8 cellular contexts compared by ENCODE assay signal in genomic region chr10:103678104-103678526, GRCh38.
DNase-seq lines count a peak whose midpoint lies in the region; ATAC-seq and TF ChIP-seq lines count a peak whose summit lies in the region.

No MANE protein-coding gene starts in this region.

- CTCF ChIA-PET in T-cell (lab: Charles Lee): interaction anchor here (0.6 to 1.0 kb wide), 5 partner anchors 8 to 197 kb away, joined by 3 to 4 read pairs (median 3); no protein-coding TSS in a partner anchor

- POLR2A ChIA-PET in T-cell (lab: Charles Lee): interaction anchor here (0.5 to 0.9 kb wide), 5 partner anchors 10 to 444 kb away, joined by 3 to 6 read pairs (median 3); partner anchors contain the start of gene SFR1 (in 1 of the 2)

- H3K9ac ChIP-seq in smooth muscle cell (ENCODE audit: low read depth): peak overlapping the region; percentile 99

- peak; percentile 82 for ATAC-seq in GM18861 (IDR thresholded peaks at IDR 0.05; ENCODE audit: unreplicated experiment)
- ATAC-seq in HG03025 (IDR thresholded peaks at IDR 0.05; ENCODE audit: low FRiP score, unreplicated experiment): peak; percentile 83
- ATAC-seq in T-cell (replicated peaks in 1 of 4): peak; percentile 96 to 99 (median 98)
- ATAC-seq in GM19328 (IDR thresholded peaks at IDR 0.05; ENCODE audit: unreplicated experiment): no peak

- no peaks in the 10 kb centered on the region for H3K36me3 Mint-ChIP-seq in T-cell

- H2AFZ ChIP-seq in smooth muscle cell (ENCODE audit: low read depth): no peak overlapping the region

- H3K79me2 ChIP-seq in smooth muscle cell (ENCODE audit: low read depth): peaks cover 40% of the 10 kb centered on the region

- H3K27me3 Mint-ChIP-seq in T-cell: no peaks in the 10 kb centered on the region

- 11% methylated on average over 16 of the region's 16 CpGs for WGBS in smooth muscle cell (ENCODE audit: low lambda C conversion rate)

- no peaks in the 10 kb centered on the region for H3K36me3 ChIP-seq in smooth muscle cell (ENCODE audit: low read depth)

- H3K27ac ChIP-seq in angular gyrus (ENCODE audit: low read depth, low read length): peak overlapping the region; percentile 74
- H3K27ac ChIP-seq in smooth muscle cell (ENCODE audit: low read depth): peak overlapping the region; percentile 100

- H3K4me1 Mint-ChIP-seq in T-cell: peaks cover 12 to 23% (median 16%) of the 10 kb centered on the region in 3 donors

- H3K4me3 ChIP-seq in smooth muscle cell: peak overlapping the region; percentile 37

- DNase-seq in T-cell: peak; percentile 53 to 95 (median 89)
- DNase-seq in hippocampal formation (lab: John Stamatoyannopoulos, UW): peak; percentile 73 to 79
- DNase-seq in smooth muscle cell (lab: John Stamatoyannopoulos, UW; ENCODE audit: unreplicated experiment): peak; percentile 87
- no peak for DNase-seq in DMS114 treated with DMSO at 0.1 percent for 48 hours (lab: John Stamatoyannopoulos, UW; ENCODE audit: unreplicated experiment)

- no peaks in the 10 kb centered on the region for H3K9me3 ChIP-seq in smooth muscle cell (replicated peaks; ENCODE audit: low read depth)

- no peaks in the 10 kb centered on the region for H4K20me1 ChIP-seq in smooth muscle cell (ENCODE audit: low read depth)

- peaks cover 15% of the 10 kb centered on the region for H3K4me1 ChIP-seq in smooth muscle cell (ENCODE audit: low read depth)

- no peak for TF ChIP-seq CTCF in smooth muscle cell (IDR thresholded peaks at IDR 0.05; ENCODE audit: borderline replicate concordance, insufficient read depth, poor library complexity, severe bottlenecking)

- no peaks in the 10 kb centered on the region for H3K9me3 Mint-ChIP-seq in T-cell

- peak overlapping the region; percentile 78 to 83 (median 82) for H3K4me3 Mint-ChIP-seq in T-cell

- H3K4me2 ChIP-seq in smooth muscle cell: peak overlapping the region; percentile 84

- peaks cover 33% of the 10 kb centered on the region for H3F3A ChIP-seq in smooth muscle cell (ENCODE audit: low read depth)

- peak overlapping the region; percentile 87 to 93 for H3K27ac Mint-ChIP-seq in T-cell

- no peaks in the 10 kb centered on the region for H3K27me3 ChIP-seq in smooth muscle cell (ENCODE audit: low read depth)
